In the genomic region with DNA sequence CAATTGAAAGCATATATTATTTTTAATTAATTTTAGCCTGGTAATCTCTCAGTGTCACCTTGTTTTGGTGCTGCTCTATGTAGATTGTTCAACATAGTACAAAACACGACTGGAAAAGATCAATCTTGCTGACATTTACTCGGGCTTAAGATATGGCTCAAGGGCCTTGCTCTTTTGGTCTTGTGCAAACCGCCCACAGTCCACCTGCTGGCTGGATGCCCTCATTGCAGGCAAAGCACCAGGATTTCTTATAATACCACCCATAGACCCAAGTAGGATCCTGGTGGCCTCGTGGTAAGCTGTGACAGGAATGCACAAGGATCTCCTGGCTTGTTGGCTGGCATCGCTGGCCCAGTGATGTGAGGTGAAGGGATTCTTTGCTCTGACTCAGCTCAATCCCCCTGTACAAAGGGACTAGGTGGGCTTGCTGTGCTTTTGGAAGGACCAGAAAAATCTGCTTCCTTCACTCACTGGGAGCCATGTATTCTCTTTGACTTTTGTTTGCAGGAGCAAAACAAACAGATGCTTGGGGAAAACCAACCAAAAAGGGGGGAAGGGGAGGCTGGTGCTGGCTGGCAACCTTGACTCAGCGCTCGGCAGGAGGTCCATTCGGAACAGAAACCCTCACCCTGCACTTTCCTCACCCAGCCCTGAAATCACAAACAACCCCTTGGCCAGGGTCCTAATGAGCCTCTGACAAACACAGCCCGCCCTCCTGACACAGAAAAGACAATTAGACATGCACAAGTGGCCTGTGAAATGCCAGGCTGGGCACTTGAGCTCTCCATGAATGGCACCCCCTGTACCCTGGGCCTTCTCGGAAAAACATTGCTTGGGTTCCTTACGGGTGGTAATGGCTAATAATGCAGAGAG, we compare ENCODE assay signal across 1 cellular context.
TF ChIP-seq lines count a peak whose summit lies in the region.

No MANE protein-coding gene starts in this region.

TF ChIP-seq in IMR-90, 13 proteins besides CTCF, POLR2A, EP300 and RAD21:
- TF ChIP-seq SMC3 (IDR thresholded peaks at IDR 0.05; ENCODE audit: low read depth, low read length) (peak; percentile 48), CEBPB (IDR thresholded peaks at IDR 0.05; ENCODE audit: low read depth, low read length) (peak; percentile 26; the same call in 1 of the 2 replicates), MAZ (IDR thresholded peaks at IDR 0.05; ENCODE audit: borderline replicate concordance, low read depth, low read length) (no peak)
